Comparison of ENCODE assay signal across 17 cellular contexts in the genomic region with DNA sequence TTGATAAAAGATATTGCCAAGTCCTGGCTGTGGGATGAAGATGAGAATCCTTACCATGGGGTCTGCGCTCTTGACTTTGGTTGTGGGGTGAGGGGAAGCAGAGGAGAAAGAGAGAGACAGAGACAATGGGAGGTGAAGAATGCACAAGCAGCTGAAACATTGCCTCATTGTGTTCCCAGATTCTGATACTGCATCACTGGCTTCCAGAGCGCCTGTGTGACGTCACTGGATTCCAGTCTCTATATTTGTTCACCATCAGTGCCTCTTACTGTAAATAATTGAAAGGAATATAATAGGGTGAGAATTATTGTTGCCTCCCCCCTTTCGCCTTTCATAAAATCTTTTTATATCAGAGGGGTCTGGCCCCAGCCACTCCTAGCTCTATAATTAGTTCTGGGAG.
DNase-seq lines count a peak whose midpoint lies in the region; ATAC-seq and TF ChIP-seq lines count a peak whose summit lies in the region.
"Had no signal": no experiment of that assay in that cellular context is flagged by ENCODE, and none has a peak within 500 bp of the region (broad histone marks: within the 10 kb centered on the region; RNA-seq: fewer than 3 reads in every experiment).

No MANE protein-coding gene starts in this region.

- TF ChIP-seq CTCF in WERI-Rb-1 (IDR thresholded peaks at IDR 0.05; ENCODE audit: low read depth, low read length) (no peak), foreskin keratinocyte (conservative IDR thresholded peaks at IDR 0.05) (no peak), breast epithelium (IDR thresholded peaks at IDR 0.05) (no peak)

- intact Hi-C loops in breast epithelium (cut with DNase I; ENCODE audit: low total_unique reads) = no loop called here

- H3K9me3 ChIP-seq in WERI-Rb-1 (ENCODE audit: severe bottlenecking) (no peaks in the 10 kb centered on the region), trophoblast cell (ENCODE audit: insufficient read depth, low read depth, low read length) (no peaks in the 10 kb centered on the region), breast epithelium (no peaks in the 10 kb centered on the region)

- H3K79me2 ChIP-seq in trophoblast cell (ENCODE audit: control insufficient read depth, insufficient read depth, low read length, poor library complexity) = no peaks in the 10 kb centered on the region

- no peak overlapping the region for H4K8ac ChIP-seq in trophoblast cell (ENCODE audit: low read depth, low read length)

- H3K79me1 ChIP-seq in trophoblast cell (ENCODE audit: low read length) = peaks cover 7% of the 10 kb centered on the region

- H3K18ac ChIP-seq in trophoblast cell (ENCODE audit: low read length) = no peak overlapping the region

- WGBS in trophoblast cell (ENCODE audit: extremely low coverage, insufficient coverage, insufficient read length) = no CpG with 5 or more reads among the region's 4 CpGs

- H3K27ac ChIP-seq in WERI-Rb-1 (peak overlapping the region; percentile 62), trophoblast cell (ENCODE audit: low read depth, low read length) (no peak overlapping the region), foreskin keratinocyte (no peak overlapping the region), breast epithelium (no peak overlapping the region)
- H3K27ac ChIP-seq: 22Rv1, PC-9, SK-N-MC had no signal

- no peak overlapping the region for H2AK5ac ChIP-seq in trophoblast cell (ENCODE audit: low read length)

- H2BK12ac ChIP-seq in trophoblast cell (ENCODE audit: low read length) = no peak overlapping the region

- peaks cover 23 to 32% of the 10 kb centered on the region in 2 experiments for H3K4me1 ChIP-seq in trophoblast cell (ENCODE audit: control insufficient read depth in 1 of 2, insufficient read depth in 2 of 2, low read length in 2 of 2)
- H3K4me1 ChIP-seq in foreskin keratinocyte = no peaks in the 10 kb centered on the region
- H3K4me1 ChIP-seq in breast epithelium = no peaks in the 10 kb centered on the region

- H4K12ac ChIP-seq in trophoblast cell (ENCODE audit: low read depth, low read length) = no peak overlapping the region

- no peak overlapping the region for H4K91ac ChIP-seq in trophoblast cell (ENCODE audit: low read depth, low read length)

- peak in 2 of 3 experiments; percentile 23 to 70 for DNase-seq in NCI-H1417 (lab: John Stamatoyannopoulos, UW)
- no peak for DNase-seq in NCI-H1417 treated with DMSO at 0.1 percent for 48 hours (lab: John Stamatoyannopoulos, UW)
- DNase-seq in HuH-7.5 (ENCODE audit: low spot score) = peak; percentile 19
- no peak for DNase-seq in WERI-Rb-1
- peak in 1 of 2 donors; percentile 4 for DNase-seq in trophoblast cell
- DNase-seq in foreskin keratinocyte = no peak
- no peak for DNase-seq in HPDE6-E6E7 (ENCODE audit: extremely low spot score)
- DNase-seq in breast epithelium (ENCODE audit: low spot score in 2 of 2) = no peak
- DNase-seq: CD4-positive, CD25-positive, alpha-beta regulatory T cell; H7; NCI-H1436; NCI-H2081 treated with DMSO at 0.1 percent for 48 hours; NCI-H446; NCI-H774; PC-9 had no signal

- H2BK5ac ChIP-seq in trophoblast cell (ENCODE audit: low read depth, low read length, poor library complexity) = no peak overlapping the region

- H3K14ac ChIP-seq in trophoblast cell (ENCODE audit: low read length) = peak overlapping the region; percentile 11

- ATAC-seq in foreskin keratinocyte = no peak

- no peak overlapping the region for H3K4ac ChIP-seq in trophoblast cell (ENCODE audit: low read depth, low read length)

- no peak overlapping the region for H2AFZ ChIP-seq in trophoblast cell (ENCODE audit: insufficient read depth, low read length, poor library complexity)
- H2AFZ ChIP-seq: PC-9 had no signal

- H3K4me3 ChIP-seq in WERI-Rb-1 (ENCODE audit: low read depth, low read length) = no peak overlapping the region
- H3K4me3 ChIP-seq in trophoblast cell (ENCODE audit: low read depth, low read length) = no peak overlapping the region
- H3K4me3 ChIP-seq in breast epithelium = no peak overlapping the region
- H3K4me3 ChIP-seq: PC-9, SK-N-MC had no signal

- TF ChIP-seq POLR2A in breast epithelium (IDR thresholded peaks at IDR 0.05) = no peak

- H3K36me3 ChIP-seq in WERI-Rb-1 (no peaks in the 10 kb centered on the region), trophoblast cell (ENCODE audit: control insufficient read depth in 1 of 2, insufficient read depth in 2 of 2, low read length in 2 of 2) (no peaks in the 10 kb centered on the region), breast epithelium (no peaks in the 10 kb centered on the region)

- no peak overlapping the region for H3K9ac ChIP-seq in trophoblast cell (ENCODE audit: low read length)

- H3K27me3 ChIP-seq in WERI-Rb-1 (ENCODE audit: insufficient read depth, low read depth, severe bottlenecking) (no peaks in the 10 kb centered on the region), trophoblast cell (ENCODE audit: insufficient read depth, low read length) (no peaks in the 10 kb centered on the region), foreskin keratinocyte (peaks cover 3% of the 10 kb centered on the region), breast epithelium (no peaks in the 10 kb centered on the region)

- H3K23ac ChIP-seq in trophoblast cell (ENCODE audit: low read length) = no peak overlapping the region

- no peak overlapping the region for H2BK120ac ChIP-seq in trophoblast cell (ENCODE audit: insufficient read depth, low read length, poor library complexity)

- no peak overlapping the region for H3K4me2 ChIP-seq in trophoblast cell (ENCODE audit: low read length)
- H3K4me2 ChIP-seq: PC-9 had no signal

Comparison
In these comparisons a context has a peak if more than half of its experiments do, and no peak if none do; other contexts are left out.
1. DNase-seq: peak in NCI-H1417 (2 of 3) and HuH-7.5 (single experiment); none in NCI-H1417 treated with DMSO at 0.1 percent for 48 hours (single experiment), WERI-Rb-1 (single experiment), foreskin keratinocyte (0 of 2), HPDE6-E6E7 (single experiment) and breast epithelium (0 of 2).